8 cellular contexts compared by ENCODE assay signal in genomic region chr20:23361108-23361650, GRCh38. TPM values are rescaled to one million over a fixed set of nuclear protein-coding genes. Genes with fewer than 3 reads are reported as not detected.
A peak's percentile ranks its signal among the peaks of the same experiment; 100 is the strongest.
DNase-seq lines count a peak whose midpoint lies in the region; ATAC-seq and TF ChIP-seq lines count a peak whose summit lies in the region.

No MANE protein-coding gene starts in this region.

- peaks cover 7% of the 10 kb centered on the region for H3K4me1 ChIP-seq in ES-I3 (ENCODE audit: insufficient read depth, low read length)
- H3K4me1 ChIP-seq in colonic mucosa = peaks cover 12% of the 10 kb centered on the region
- H3K4me1 ChIP-seq in urinary bladder (ENCODE audit: insufficient read depth) = peaks cover 4% of the 10 kb centered on the region

- H3K4me1 Mint-ChIP-seq in memory B cell = peaks cover 27% of the 10 kb centered on the region

- H3K27ac ChIP-seq in colonic mucosa = peak overlapping the region; percentile 98
- peak overlapping the region; percentile 92 for H3K27ac ChIP-seq in urinary bladder (ENCODE audit: low read depth)

- intact Hi-C loops in colonic mucosa (cut with DNase I) = loop anchor here (5.0 kb wide), 1 partner anchor 61 kb away; the partner anchor contains the start of gene NAPB

- H3K9me3 ChIP-seq in ES-I3 (ENCODE audit: control insufficient read depth, insufficient read depth, low read length) = no peaks in the 10 kb centered on the region
- H3K9me3 ChIP-seq in colonic mucosa = no peaks in the 10 kb centered on the region

- H3K4me3 ChIP-seq in colonic mucosa = peak overlapping the region; percentile 63
- H3K4me3 ChIP-seq in urinary bladder (ENCODE audit: low read depth, low read length) = peak overlapping the region; percentile 59

- H3K9ac ChIP-seq in ES-I3 (ENCODE audit: low read depth, low read length) = peak overlapping the region; percentile 92
- peak overlapping the region; percentile 93 to 96 for H3K9ac ChIP-seq in colonic mucosa (ENCODE audit: low read depth in 2 of 2, low read length in 2 of 2)

- no peaks in the 10 kb centered on the region for H3K27me3 Mint-ChIP-seq in memory B cell

- H3K4me3 Mint-ChIP-seq in memory B cell = peak overlapping the region; percentile 83

- H3K27ac Mint-ChIP-seq in memory B cell = peak overlapping the region; percentile 91

- H3K36me3 ChIP-seq in ES-I3 (ENCODE audit: insufficient read depth, low read length) (no peaks in the 10 kb centered on the region), colonic mucosa (no peaks in the 10 kb centered on the region), urinary bladder (ENCODE audit: insufficient read depth) (no peaks in the 10 kb centered on the region)

- no peaks in the 10 kb centered on the region for H3K27me3 ChIP-seq in colonic mucosa

- WGBS in urinary bladder = 1% methylated on average over 27 of the region's 27 CpGs

- ATAC-seq in memory B cell (ENCODE audit: low read depth) (no peak), GM21423 (IDR thresholded peaks at IDR 0.05; ENCODE audit: unreplicated experiment) (no peak)

- DNase-seq in NCI-H2227 treated with DMSO at 0.1 percent for 48 hours (lab: John Stamatoyannopoulos, UW) (peak; percentile 32), colonic mucosa (peak; percentile 29), memory B cell (ENCODE audit: low spot score in 2 of 2) (no peak), NCI-H446 treated with DMSO at 0.1 percent for 48 hours (lab: John Stamatoyannopoulos, UW) (no peak), glomerular visceral epithelial cell (ENCODE audit: extremely low spot score) (no peak)

- H3K9me3 Mint-ChIP-seq in memory B cell = no peaks in the 10 kb centered on the region

- H3K36me3 Mint-ChIP-seq in memory B cell = peaks cover 9% of the 10 kb centered on the region

- TF ChIP-seq CTCF in colonic mucosa (IDR thresholded peaks at IDR 0.05) = no peak

RNA-seq across cellular contexts. Expression of gene GZF1, which starts 0.8 kb away (rescaled TPM):
- total RNA-seq in colonic mucosa (1 to 10 TPM; 8.5 to 9.6 TPM), urinary bladder (14.1 TPM)
- polyA plus RNA-seq in urinary bladder = 18.3 TPM

RNA-seq across cellular contexts. Expression of gene NXT1, which starts 10.6 kb away (rescaled TPM):
- 10 to 100 TPM; 12.4 to 16.6 TPM for total RNA-seq in colonic mucosa
- 19.4 TPM for total RNA-seq in urinary bladder
- polyA plus RNA-seq in urinary bladder = 30.4 TPM

Comparison
In these comparisons a context has a peak if more than half of its experiments do, and no peak if none do; other contexts are left out.
1. DNase-seq: peak in NCI-H2227 treated with DMSO at 0.1 percent for 48 hours (single experiment) and colonic mucosa (single experiment); none in memory B cell (0 of 2), NCI-H446 treated with DMSO at 0.1 percent for 48 hours (single experiment) and glomerular visceral epithelial cell (single experiment).